ENCODE assay signal across 1 cellular context in the genomic region with DNA sequence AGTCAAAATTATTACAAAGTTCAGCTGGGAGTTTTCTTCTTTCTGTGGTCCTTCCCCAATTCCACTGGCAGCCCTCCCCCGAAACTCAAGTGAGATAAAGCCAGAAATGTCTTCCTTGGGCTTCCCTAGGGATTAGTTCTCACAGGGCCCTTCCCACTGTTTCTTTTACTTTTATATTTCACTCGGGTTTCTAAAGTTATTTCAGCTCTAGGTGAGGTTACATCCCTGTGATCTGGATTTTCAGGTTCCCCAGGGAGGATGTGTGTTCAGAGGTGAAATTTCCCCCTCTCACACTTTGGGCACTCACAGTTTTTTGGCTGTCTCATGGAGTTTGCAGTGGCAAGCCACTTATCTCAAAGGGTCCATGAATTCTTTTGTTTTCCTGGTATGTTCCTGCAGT.
TF ChIP-seq lines count a peak whose summit lies in the region.

No MANE protein-coding gene starts in this region.

TF ChIP-seq in GM12878, 131 proteins besides CTCF, POLR2A, EP300 and RAD21 (continued from another document):
- no peak for TF ChIP-seq E2F8 (IDR thresholded peaks at IDR 0.05; ENCODE audit: low read depth, partially characterized antibody)
TF ChIP-seq in GM12878: peak in this region for 1.
